ENCODE assay signal across 9 cellular contexts in genomic region chr5:14440598-14441401, GRCh38.
DNase-seq lines count a peak whose midpoint lies in the region; ATAC-seq, FAIRE-seq and TF ChIP-seq lines count a peak whose summit lies in the region.
"Had no signal": no experiment of that assay in that cellular context is flagged by ENCODE, and none has a peak within 500 bp of the region (broad histone marks: within the 10 kb centered on the region; RNA-seq: fewer than 3 reads in every experiment).

No MANE protein-coding gene starts in this region.

- TF ChIP-seq CTCF in AG04449 (IDR thresholded peaks at IDR 0.05; ENCODE audit: insufficient read depth, low read length, missing control alignments) (no peak), Peyer's patch (IDR thresholded peaks at IDR 0.05) (no peak), fibroblast of pulmonary artery (IDR thresholded peaks at IDR 0.05; ENCODE audit: low read length, missing control alignments) (no peak)

- peaks cover 0 to 6% (median 0%) of the 10 kb centered on the region in 4 donors for H3K4me1 ChIP-seq in Peyer's patch

- POLR2A ChIA-PET in AG04449 (lab: Yijun Ruan, JAX), result interaction anchor here (0.9 to 1.3 kb wide), 4 partner anchors 9 to 41 kb away, joined by 3 to 7 read pairs (median 4); no protein-coding TSS in a partner anchor

- no peak for FAIRE-seq in urothelium cell line (lab: Jason Lieb, UNC)

- H3K27ac ChIP-seq in Peyer's patch, result peak overlapping the region in 3 of 4 donors; percentile 13 to 72 (median 13)

- TF ChIP-seq POLR2A in Peyer's patch (IDR thresholded peaks at IDR 0.05), result no peak

- H3K4me3 ChIP-seq in AG04449 (ENCODE audit: low read depth, low read length) (peak overlapping the region; percentile 68), Peyer's patch (peak overlapping the region in 3 of 4 donors; percentile 14 to 34 (median 32)), fibroblast of pulmonary artery (replicated peaks; ENCODE audit: low read depth, low read length) (peak overlapping the region; percentile 72)

- CTCF ChIA-PET in AG04449 (lab: Yijun Ruan, JAX), result interaction anchor here (0.9 to 1.6 kb wide), 4 partner anchors 24 to 208 kb away, joined by 3 to 9 read pairs (median 4); no protein-coding TSS in a partner anchor

- DNase-seq in AG04449 (ENCODE audit: low read depth, low spot score), result peak; percentile 82
- peak in 1 of 3 donors; percentile 51 for DNase-seq in Peyer's patch
- peak; percentile 92 for DNase-seq in fibroblast of pulmonary artery (ENCODE audit: low read depth)
- DNase-seq in non-pigmented ciliary epithelial cell (ENCODE audit: low read depth), result peak; percentile 93
- no peak for DNase-seq in NCI-H128 (lab: John Stamatoyannopoulos, UW; ENCODE audit: unreplicated experiment)
- DNase-seq in urothelium cell line (ENCODE audit: low spot score), result no peak
- DNase-seq: CD4-positive, CD25-positive, alpha-beta regulatory T cell had no signal

- no peaks in the 10 kb centered on the region for H3K9me3 ChIP-seq in Peyer's patch

- no peaks in the 10 kb centered on the region for H3K36me3 ChIP-seq in Peyer's patch

- ATAC-seq in GM21360 (IDR thresholded peaks at IDR 0.05; ENCODE audit: unreplicated experiment) (no peak), HG02571 (IDR thresholded peaks at IDR 0.05; ENCODE audit: unreplicated experiment) (no peak)

- no peaks in the 10 kb centered on the region for H3K27me3 ChIP-seq in Peyer's patch

Comparison
In these comparisons a context has a peak if more than half of its experiments do, and no peak if none do; other contexts are left out.
1. DNase-seq: peak in AG04449 (single experiment), fibroblast of pulmonary artery (single experiment) and non-pigmented ciliary epithelial cell (single experiment); none in NCI-H128 (single experiment) and urothelium cell line (single experiment).
2. Peak in every context shown above with its lines, with median percentiles within 50 percentile points of each other: H3K4me3 ChIP-seq.